1 cellular context compared by ENCODE assay signal in the genomic region with DNA sequence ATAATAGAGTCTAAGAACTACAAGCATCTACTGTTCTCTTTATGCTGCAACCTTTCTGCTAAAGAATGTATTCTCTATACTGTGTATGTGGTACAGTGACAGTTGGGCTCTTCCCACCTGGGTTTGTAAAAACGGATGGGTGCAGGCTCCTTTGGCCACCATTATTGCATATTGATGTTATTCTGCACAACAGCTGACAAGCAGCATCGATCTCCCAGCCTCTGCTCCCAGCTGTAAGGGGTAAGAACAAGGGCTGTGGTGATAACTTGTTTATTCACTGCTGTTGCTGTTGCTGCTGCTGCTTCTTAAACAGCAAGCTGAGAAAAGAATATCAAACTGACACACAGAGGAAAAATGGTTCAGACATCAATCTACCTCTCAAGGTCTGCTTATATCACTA.
TF ChIP-seq lines count a peak whose summit lies in the region.

No MANE protein-coding gene starts in this region.

TF ChIP-seq in SK-N-SH, 30 proteins besides CTCF, POLR2A, EP300 and RAD21 (continued from another document):
- TF ChIP-seq, protein P1, sequence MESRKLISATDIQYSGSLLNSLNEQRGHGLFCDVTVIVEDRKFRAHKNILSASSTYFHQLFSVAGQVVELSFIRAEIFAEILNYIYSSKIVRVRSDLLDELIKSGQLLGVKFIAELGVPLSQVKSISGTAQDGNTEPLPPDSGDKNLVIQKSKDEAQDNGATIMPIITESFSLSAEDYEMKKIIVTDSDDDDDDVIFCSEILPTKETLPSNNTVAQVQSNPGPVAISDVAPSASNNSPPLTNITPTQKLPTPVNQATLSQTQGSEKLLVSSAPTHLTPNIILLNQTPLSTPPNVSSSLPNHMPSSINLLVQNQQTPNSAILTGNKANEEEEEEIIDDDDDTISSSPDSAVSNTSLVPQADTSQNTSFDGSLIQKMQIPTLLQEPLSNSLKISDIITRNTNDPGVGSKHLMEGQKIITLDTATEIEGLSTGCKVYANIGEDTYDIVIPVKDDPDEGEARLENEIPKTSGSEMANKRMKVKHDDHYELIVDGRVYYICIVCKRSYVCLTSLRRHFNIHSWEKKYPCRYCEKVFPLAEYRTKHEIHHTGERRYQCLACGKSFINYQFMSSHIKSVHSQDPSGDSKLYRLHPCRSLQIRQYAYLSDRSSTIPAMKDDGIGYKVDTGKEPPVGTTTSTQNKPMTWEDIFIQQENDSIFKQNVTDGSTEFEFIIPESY (IDR thresholded peaks at IDR 0.05; ENCODE audit: borderline replicate concordance, low read depth) = no peak
- TF ChIP-seq, protein P2, sequence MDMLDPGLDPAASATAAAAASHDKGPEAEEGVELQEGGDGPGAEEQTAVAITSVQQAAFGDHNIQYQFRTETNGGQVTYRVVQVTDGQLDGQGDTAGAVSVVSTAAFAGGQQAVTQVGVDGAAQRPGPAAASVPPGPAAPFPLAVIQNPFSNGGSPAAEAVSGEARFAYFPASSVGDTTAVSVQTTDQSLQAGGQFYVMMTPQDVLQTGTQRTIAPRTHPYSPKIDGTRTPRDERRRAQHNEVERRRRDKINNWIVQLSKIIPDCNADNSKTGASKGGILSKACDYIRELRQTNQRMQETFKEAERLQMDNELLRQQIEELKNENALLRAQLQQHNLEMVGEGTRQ (IDR thresholded peaks at IDR 0.05; ENCODE audit: borderline replicate concordance, low read depth, low read length) = no peak
- TF ChIP-seq SIN3A (IDR thresholded peaks at IDR 0.05; ENCODE audit: borderline replicate concordance, low read depth, low read length) = no peak
